Comparison of ENCODE assay signal across 36 cellular contexts in the genomic region with DNA sequence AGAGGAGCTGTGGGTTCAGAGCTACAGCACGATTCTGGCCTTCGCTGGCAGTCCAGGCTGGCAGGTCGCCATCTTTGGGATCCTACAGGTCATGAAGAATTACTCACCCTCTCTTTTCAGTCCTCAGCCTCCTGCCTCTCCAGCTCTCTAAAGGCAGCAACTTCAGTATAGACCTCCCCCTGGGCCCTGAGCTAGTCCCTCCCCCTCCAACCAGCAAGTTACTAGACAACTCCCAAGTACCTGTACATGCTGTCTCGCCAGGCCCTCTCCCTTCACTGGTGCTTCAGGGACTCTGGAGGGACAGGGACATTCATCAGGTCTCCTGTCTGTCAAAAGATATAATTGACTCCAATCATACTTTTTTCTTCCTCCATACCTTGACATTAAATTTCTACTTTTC. TPM values are rescaled to one million over a fixed set of nuclear protein-coding genes. Genes with fewer than 3 reads are reported as not detected.
"Had no signal": no experiment of that assay in that cellular context is flagged by ENCODE, and none has a peak within 500 bp of the region (broad histone marks: within the 10 kb centered on the region; RNA-seq: fewer than 3 reads in every experiment).

A gene (minus strand): TSS at position 155 of the 400 bp plus-strand sequence. CDS start 227 bp downstream, outside the sequence.

- H3K9ac ChIP-seq: KMS-11 had no signal

- ATAC-seq: activated CD4-positive, alpha-beta T cell treated with anti-CD3 and anti-CD28 coated beads for 36 hours; activated CD4-positive, CD25-positive, alpha-beta regulatory T cell treated with anti-CD3 and anti-CD28 coated beads, Interleukin-2, amount 50 U/mL, for 24 hours; activated CD8-positive, alpha-beta T cell treated with anti-CD3 and anti-CD28 coated beads, Interleukin-2, amount 10 ng/mL, durations not matched to agents 7 days and 5 days; PC-3; Right ventricle myocardium inferior; SK-N-SH treated with all-trans-retinoic acid at 6 μM for 48 hours had no signal

- FAIRE-seq: astrocyte, bronchial epithelial cell had no signal

- H3K27ac ChIP-seq: KMS-11, Peyer's patch, RWPE1 had no signal

- DNase-seq: activated CD4-positive, alpha-beta T cell treated with anti-CD3 and anti-CD28 coated beads for 36 hours; activated CD4-positive, alpha-beta T cell treated with anti-CD3 and anti-CD28 coated beads, Interleukin-2, amount 10 ng/mL, durations not matched to agents 7 days and 5 days; activated CD4-positive, alpha-beta T cell treated with anti-CD3 and anti-CD28 coated beads, Interleukin-2, amount 50 U/mL, for 48 hours; activated CD8-positive, alpha-beta T cell treated with anti-CD3 and anti-CD28 coated beads, Interleukin-2, amount 10 ng/mL, durations not matched to agents 7 days and 5 days; activated gamma-delta T cell; activated naive CD4-positive, alpha-beta T cell treated with Interleukin-2 at 50 U/mL for 16 hours; activated naive CD8-positive, alpha-beta T cell treated with anti-CD3 and anti-CD28 coated beads, Interleukin-2, amount 10 ng/mL, durations not matched to agents 7 days and 5 days; activated T-cell treated with anti-CD3 and anti-CD28 coated beads, Interleukin-2, amount 50 U/mL, for 24 hours; caudate nucleus; cerebellar nuclear complex; NCI-H1105; NCI-H1417 treated with DMSO at 0.1 percent for 48 hours; NCI-H187 treated with DMSO at 0.1 percent for 48 hours; NCI-H2081; NCI-H2171 treated with DMSO at 0.1 percent for 48 hours; NCI-H2227 treated with DMSO at 0.1 percent for 48 hours; NCI-H446; NCI-H510A treated with DMSO at 0.1 percent for 48 hours; NCI-H526 treated with DMSO at 0.1 percent for 48 hours; NCI-H774; PC-3; Peyer's patch; SIG-M5; T1000 had no signal

- H3K4me3 ChIP-seq: Peyer's patch had no signal

- H3K4me2 ChIP-seq: KMS-11 had no signal

- H3K36me3 ChIP-seq: Peyer's patch had no signal

- H3K4me1 ChIP-seq: Peyer's patch had no signal

- H3K9me3 ChIP-seq: Peyer's patch had no signal

- H3K27me3 ChIP-seq: Peyer's patch had no signal

RNA-seq across cellular contexts. Expression of the gene that starts here (rescaled TPM):
- total RNA-seq: activated CD4-positive, alpha-beta T cell treated with anti-CD3 and anti-CD28 coated beads for 36 hours; activated CD4-positive, alpha-beta T cell treated with anti-CD3 and anti-CD28 coated beads, Interleukin-2, amount 10 ng/mL, durations not matched to agents 7 days and 5 days; activated CD8-positive, alpha-beta T cell treated with anti-CD3 and anti-CD28 coated beads, Interleukin-2, amount 10 ng/mL, durations not matched to agents 7 days and 5 days; activated naive CD8-positive, alpha-beta T cell treated with anti-CD3 and anti-CD28 coated beads, Interleukin-2, amount 10 ng/mL, durations not matched to agents 7 days and 5 days; activated T-helper 2 cell treated with anti-CD3 and anti-CD28 coated beads, Interferon-gamma antibody, Interleukin-2, Interleukin-4, amounts not matched to agents 10 μg/mL and 5 μg/mL and 100 μg/mL, durations not matched to agents 14 hours and 24 hours and 36 hours; astrocyte; bronchial epithelial cell; LHCN-M2; PC-3; Peyer's patch; Right ventricle myocardium inferior; SK-MEL-5; T-helper 1 cell treated with Interleukin-12 subunit alpha and Interleukin-12 subunit beta and Interleukin-4 antibody, amounts not matched to agents 30 ng/mL and 1 ng/mL, for 36 hours; T-helper 2 cell treated with Interferon-gamma antibody and Interleukin-4, amounts not matched to agents 100 ng/mL and 5 ng/mL, for 36 hours had no signal
